Comparison of ENCODE assay signal across 9 cellular contexts in genomic region chr10:102501201-102502028, GRCh38. TPM values are rescaled to one million over a fixed set of nuclear protein-coding genes. Genes with fewer than 3 reads are reported as not detected.
DNase-seq lines count a peak whose midpoint lies in the region; ATAC-seq, FAIRE-seq and TF ChIP-seq lines count a peak whose summit lies in the region.
"Had no signal": no experiment of that assay in that cellular context is flagged by ENCODE, and none has a peak within 500 bp of the region (broad histone marks: within the 10 kb centered on the region; RNA-seq: fewer than 3 reads in every experiment).

No MANE protein-coding gene starts in this region.

- TF ChIP-seq RAD21 in HCT116 (IDR thresholded peaks at IDR 0.05; ENCODE audit: low read depth) = no peak

- peaks cover 65% of the 10 kb centered on the region for H3K79me2 ChIP-seq in HCT116 (ENCODE audit: insufficient read depth, low read length)

- 1 to 2% methylated on average over 23 of the region's 23 CpGs for WGBS in testis, 2 donors

- H3K4me1 ChIP-seq in HCT116 (ENCODE audit: control insufficient read depth in 1 of 2, insufficient read depth in 2 of 2, low read length in 2 of 2) (peaks cover 13 to 27% of the 10 kb centered on the region in 2 experiments), ascending aorta (peaks cover 9 to 22% of the 10 kb centered on the region in 2 donors), kidney (ENCODE audit: control insufficient read depth in 1 of 2, insufficient read depth in 1 of 2, low read depth in 1 of 2, low read length in 2 of 2) (peaks cover 11 to 17% of the 10 kb centered on the region in 2 donors), testis (peaks cover 14% of the 10 kb centered on the region)

- TF ChIP-seq CTCF in HCT116 (IDR thresholded peaks at IDR 0.05 in 2 of 3, conservative IDR thresholded peaks at IDR 0.05 in 1 of 3; ENCODE audit: borderline replicate concordance in 1 of 3, insufficient read depth in 1 of 3, low read depth in 2 of 3, low read length in 2 of 3) (no peak), ascending aorta (IDR thresholded peaks at IDR 0.05) (no peak), kidney (IDR thresholded peaks at IDR 0.05; ENCODE audit: borderline replicate concordance, extremely low read depth, insufficient read depth) (no peak), testis (IDR thresholded peaks at IDR 0.05) (no peak), GM20000 (IDR thresholded peaks at IDR 0.05; ENCODE audit: extremely low read depth, missing control alignments) (no peak)

- H3K27ac ChIP-seq in HCT116 (ENCODE audit: low read depth, low read length) (peak overlapping the region; percentile 27; the same call in 1 of the 2 replicates), ascending aorta (peak overlapping the region; percentile 24 to 88), kidney (ENCODE audit: low read depth in 2 of 2, low read length in 2 of 2) (peak overlapping the region in 1 of 2 donors; percentile 65), testis (peak overlapping the region; percentile 53 to 76)

- H3K9me3 ChIP-seq in HCT116 (ENCODE audit: control insufficient read depth in 1 of 2, insufficient read depth in 1 of 2, low read depth in 1 of 2, low read length in 2 of 2) (no peaks in the 10 kb centered on the region), ascending aorta (no peaks in the 10 kb centered on the region), kidney (ENCODE audit: control insufficient read depth in 1 of 2, low read length in 2 of 2) (no peaks in the 10 kb centered on the region), testis (no peaks in the 10 kb centered on the region)

- POLR2A ChIA-PET in HCT116 (lab: Charles Lee) = interaction anchor here (0.6 to 0.7 kb wide), 2 partner anchors 39 to 156 kb away, joined by 3 read pairs; no protein-coding TSS in a partner anchor

- H3K36me3 ChIP-seq in HCT116 (ENCODE audit: control insufficient read depth in 1 of 2, insufficient read depth in 2 of 2, low read length in 2 of 2) (no peaks in the 10 kb centered on the region), ascending aorta (no peaks in the 10 kb centered on the region), kidney (ENCODE audit: control insufficient read depth in 1 of 2, insufficient read depth in 2 of 2, low read length in 2 of 2) (no peaks in the 10 kb centered on the region), testis (ENCODE audit: low read depth, missing control alignments) (no peaks in the 10 kb centered on the region)

- no peak overlapping the region for H2AFZ ChIP-seq in HCT116 (ENCODE audit: low read depth, low read length, poor library complexity, severe bottlenecking)

- H3K9ac ChIP-seq in HCT116 (ENCODE audit: low read length) (peak overlapping the region; percentile 72), kidney (ENCODE audit: low read length in 2 of 2) (peak overlapping the region; percentile 73 to 78)

- no peak for FAIRE-seq in kidney (lab: Jason Lieb, UNC)
- no peak for FAIRE-seq in frontal cortex (lab: Jason Lieb, UNC)

- no peaks in the 10 kb centered on the region for H4K20me1 ChIP-seq in HCT116 (ENCODE audit: insufficient read depth)

- BruUV-seq in HCT116 (replicated peaks; lab: Mats Ljungman, UMichigan) = TSS peak; percentile 58

- ATAC-seq in HCT116 = no peak

- TF ChIP-seq POLR2A in HCT116 (IDR thresholded peaks at IDR 0.05; ENCODE audit: borderline replicate concordance, extremely low read depth, insufficient read depth, insufficient read length) (no peak), testis (IDR thresholded peaks at IDR 0.05) (no peak)

- no peaks in the 10 kb centered on the region for H3K9me2 ChIP-seq in HCT116 (ENCODE audit: insufficient read depth)

- peak overlapping the region; percentile 84 for H3K4me2 ChIP-seq in HCT116 (ENCODE audit: low read length)

- peaks cover 24% of the 10 kb centered on the region for H3K4me1 Mint-ChIP-seq in T-helper 2 cell treated with Interferon-gamma antibody and Interleukin-4, amounts not matched to agents 5 μg/mL and 100 μg/mL, for 36 hours (ENCODE audit: low read depth)

- DNase-seq in HCT116 (ENCODE audit: low read depth, low spot score) = no peak
- DNase-seq in ascending aorta (ENCODE audit: low spot score in 2 of 2) = no peak
- no peak for DNase-seq in kidney
- DNase-seq in testis = no peak
- no peak for DNase-seq in T-helper 2 cell treated with Interferon-gamma antibody and Interleukin-4, amounts not matched to agents 5 μg/mL and 100 μg/mL, for 36 hours (ENCODE audit: low spot score)
- no peak for DNase-seq in frontal cortex (ENCODE audit: low spot score in 2 of 2)
- no peak for DNase-seq in GM20000 (ENCODE audit: low spot score)
- no peak for DNase-seq in NCI-H2171 treated with DMSO at 0.1 percent for 48 hours (lab: John Stamatoyannopoulos, UW)

- intact Hi-C loops in HCT116 (cut with micrococcal nuclease) (loop anchor here (1.0 to 5.0 kb wide), 5 partner anchors 79 to 349 kb away; partner anchors contain the start of genes ARL3, NOLC1 and SFXN2), ascending aorta (cut with DNase I) (loop anchor here (1.0 to 10.0 kb wide), 11 partner anchors 40 to 1147 kb away; partner anchors contain the start of genes ARL3, BTRC, C10orf95 and CUEDC2), kidney (cut with DNase I) (no loop called here), testis (cut with DNase I; ENCODE audit: low total_unique reads) (loop anchor here (5.0 to 10.0 kb wide), 2 partner anchors 81 to 143 kb away; partner anchors contain the start of gene TRIM8)

- RAD21 ChIA-PET in HCT116 (lab: Charles Lee; ENCODE audit: low non-redundant PET in 1 of 2, low total read pairs in 2 of 2, uncharacterized antibody in 2 of 2, unreplicated experiment in 2 of 2) = no interaction called here

- H3K36me3 Mint-ChIP-seq in T-helper 2 cell treated with Interferon-gamma antibody and Interleukin-4, amounts not matched to agents 5 μg/mL and 100 μg/mL, for 36 hours (ENCODE audit: low read depth) = peaks cover 15% of the 10 kb centered on the region

- CTCF ChIA-PET in HCT116 (lab: Charles Lee) = interaction anchor here (1.5 to 5.3 kb wide), 3 partner anchors 22 to 102 kb away, joined by 3 to 103 read pairs (median 5); no protein-coding TSS in a partner anchor

- no peak overlapping the region for H3K4me3 Mint-ChIP-seq in T-helper 2 cell treated with Interferon-gamma antibody and Interleukin-4, amounts not matched to agents 5 μg/mL and 100 μg/mL, for 36 hours

- H3K9me3 Mint-ChIP-seq in T-helper 2 cell treated with Interferon-gamma antibody and Interleukin-4, amounts not matched to agents 5 μg/mL and 100 μg/mL, for 36 hours = no peaks in the 10 kb centered on the region
- H3K9me3 Mint-ChIP-seq: T-helper 1 cell treated with Interleukin-12 subunit alpha and Interleukin-12 subunit beta and Interleukin-4 antibody, amounts not matched to agents 30 μg/mL and 1 μg/mL, for 36 hours had no signal

- no peaks in the 10 kb centered on the region for H3K27me3 Mint-ChIP-seq in T-helper 2 cell treated with Interferon-gamma antibody and Interleukin-4, amounts not matched to agents 5 μg/mL and 100 μg/mL, for 36 hours (ENCODE audit: low read depth)

- H3K4me3 ChIP-seq in HCT116 (replicated peaks in 1 of 2; ENCODE audit: low read depth in 1 of 2, low read length in 2 of 2) (peak overlapping the region; percentile 83 to 89), ascending aorta (peak overlapping the region; percentile 93 to 100), kidney (ENCODE audit: low read length in 2 of 2) (peak overlapping the region; percentile 95 to 100), testis (peak overlapping the region; percentile 95 to 98)

- no peak overlapping the region for H3K27ac Mint-ChIP-seq in T-helper 2 cell treated with Interferon-gamma antibody and Interleukin-4, amounts not matched to agents 5 μg/mL and 100 μg/mL, for 36 hours

- H3K27me3 ChIP-seq in HCT116 (ENCODE audit: insufficient read depth, low read length) (no peaks in the 10 kb centered on the region), ascending aorta (no peaks in the 10 kb centered on the region), testis (no peaks in the 10 kb centered on the region)

TF ChIP-seq in HCT116, 20 proteins besides CTCF, POLR2A, EP300 and RAD21:
- TF ChIP-seq POLR2AphosphoS5 (IDR thresholded peaks at IDR 0.05; ENCODE audit: low read depth, low read length) (peak; percentile 81), SIN3A (IDR thresholded peaks at IDR 0.05; ENCODE audit: low read depth) (no peak), ATF3 (IDR thresholded peaks at IDR 0.05) (no peak), ELF1 (IDR thresholded peaks at IDR 0.05; ENCODE audit: borderline replicate concordance, low read depth) (no peak), CEBPB (IDR thresholded peaks at IDR 0.05; ENCODE audit: low read depth) (no peak), YY1 (IDR thresholded peaks at IDR 0.05; ENCODE audit: extremely low read depth, insufficient replicate concordance, low read depth, low read length) (no peak), FOSL1 (IDR thresholded peaks at IDR 0.05; ENCODE audit: low read depth) (no peak)

RNA-seq across cellular contexts. Expression of gene ACTR1A, which starts 1.1 kb away (rescaled TPM):
- total RNA-seq in HCT116 (2021; ENCODE audit: unreplicated experiment) (94.2 TPM), ascending aorta (200 TPM), kidney (74.2 TPM), testis (10 to 100 TPM; 97.6 to 97.7 TPM), frontal cortex (238 TPM)
- polyA plus RNA-seq in HCT116 (2012) = 57.1 and 66.3 TPM in 2 replicates
- polyA plus RNA-seq in kidney (ENCODE audit: insufficient read depth, low read depth, low replicate concordance) (74.7 TPM), testis (ENCODE audit: insufficient read depth, low read depth, low replicate concordance) (126 TPM)

RNA-seq across cellular contexts. Expression of gene SUFU, which starts 2.4 kb away (rescaled TPM):
- total RNA-seq in HCT116 (2021; ENCODE audit: unreplicated experiment) (18.8 TPM), ascending aorta (17.3 TPM), kidney (18.9 TPM), testis (10 to 100 TPM; 16.5 to 22.9 TPM), frontal cortex (2.9 TPM)
- 12.4 and 13.0 TPM in 2 replicates for polyA plus RNA-seq in HCT116 (2012)
- polyA plus RNA-seq in kidney (ENCODE audit: insufficient read depth, low read depth, low replicate concordance) (6.5 TPM), testis (ENCODE audit: insufficient read depth, low read depth, low replicate concordance) (28.4 TPM)

RNA-seq across cellular contexts. Expression of gene C10orf95, which starts 50.1 kb away (rescaled TPM):
- total RNA-seq in HCT116 (2021; ENCODE audit: unreplicated experiment) = 2.1 TPM
- polyA plus RNA-seq in HCT116 (2012) = 3.8 TPM in 2 replicates
- not detected for total RNA-seq in ascending aorta
- total RNA-seq in kidney = 2.7 TPM
- 0.62 TPM for polyA plus RNA-seq in kidney (ENCODE audit: insufficient read depth, low read depth, low replicate concordance)
- 1 to 10 TPM in 1 of 2 donors, under 1 TPM in 1; 0.55 to 1.3 TPM for total RNA-seq in testis
- 0.29 TPM for polyA plus RNA-seq in testis (ENCODE audit: insufficient read depth, low read depth, low replicate concordance)
- total RNA-seq in frontal cortex = 0.82 TPM
